Comparison of ENCODE assay signal across 9 cellular contexts in the genomic region with DNA sequence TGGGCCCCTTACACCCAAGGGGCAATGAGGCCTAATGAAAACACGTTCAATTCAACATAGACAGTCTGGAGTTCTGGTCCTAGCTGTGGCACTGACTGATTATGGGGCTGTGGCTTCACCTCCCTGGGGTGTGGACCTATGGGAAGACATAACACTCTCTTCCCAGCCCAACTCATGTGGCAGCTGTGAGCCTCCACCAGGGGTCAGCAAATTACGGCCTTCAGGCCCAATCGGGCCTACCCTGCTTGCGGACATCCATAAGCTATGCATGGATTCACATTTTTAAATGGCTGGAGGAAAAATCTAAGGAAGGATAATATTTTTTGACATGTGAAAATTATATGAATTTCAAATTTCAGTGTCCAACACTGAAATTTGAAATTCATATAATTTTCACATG.
A peak's percentile ranks its signal among the peaks of the same experiment; 100 is the strongest.
DNase-seq lines count a peak whose midpoint lies in the region; ATAC-seq and TF ChIP-seq lines count a peak whose summit lies in the region.
"Had no signal": no experiment of that assay in that cellular context is flagged by ENCODE, and none has a peak within 500 bp of the region (broad histone marks: within the 10 kb centered on the region; RNA-seq: fewer than 3 reads in every experiment).

No MANE protein-coding gene starts in this region.

- peak; percentile 49 for ATAC-seq in activated CD4-positive, alpha-beta T cell treated with anti-CD3 and anti-CD28 coated beads for 36 hours
- no peak for ATAC-seq in HG03280 (IDR thresholded peaks at IDR 0.05; ENCODE audit: unreplicated experiment)
- no peak for ATAC-seq in HG02938 (IDR thresholded peaks at IDR 0.05; ENCODE audit: unreplicated experiment)

- peak; percentile 69 for TF ChIP-seq RAD21 in Ishikawa (IDR thresholded peaks at IDR 0.05; ENCODE audit: low read depth)

- intact Hi-C loops in activated CD4-positive, alpha-beta T cell treated with anti-CD3 and anti-CD28 coated beads for 36 hours (cut with DNase I, micrococcal nuclease) = loop anchor here (1.0 to 5.0 kb wide), 2 partner anchors 102 to 103 kb away; partner anchors contain the start of gene LOXHD1 (in 1 of the 2)

- H3K27ac Mint-ChIP-seq in activated CD4-positive, alpha-beta T cell treated with anti-CD3 and anti-CD28 coated beads for 36 hours = no peak overlapping the region

- DNase-seq in activated CD4-positive, alpha-beta T cell treated with anti-CD3 and anti-CD28 coated beads for 36 hours = peak; percentile 30
- DNase-seq in activated CD4-positive, alpha-beta T cell treated with anti-CD3 and anti-CD28 coated beads, Interleukin-2, amount 50 U/mL, for 1 hour = no peak
- DNase-seq in caudate nucleus (lab: John Stamatoyannopoulos, UW) (peak in 39 of 61 donors; percentile 10 to 59 (median 31)), midbrain (lab: John Stamatoyannopoulos, UW) (peak; percentile 64), D341Med (ENCODE audit: low spot score) (no peak)

- H3K4me3 Mint-ChIP-seq in activated CD4-positive, alpha-beta T cell treated with anti-CD3 and anti-CD28 coated beads for 36 hours = no peak overlapping the region

- peak overlapping the region; percentile 92 for H3K27ac ChIP-seq in caudate nucleus (ENCODE audit: low read depth, low read length)
- H3K27ac ChIP-seq: skin epidermis had no signal

- H3K36me3 Mint-ChIP-seq in activated CD4-positive, alpha-beta T cell treated with anti-CD3 and anti-CD28 coated beads for 36 hours (ENCODE audit: low read depth) = no peaks in the 10 kb centered on the region

- POLR2A ChIA-PET in activated CD4-positive, alpha-beta T cell treated with anti-CD3 and anti-CD28 coated beads for 36 hours (lab: Charles Lee) = no interaction called here

- H3K4me1 Mint-ChIP-seq in activated CD4-positive, alpha-beta T cell treated with anti-CD3 and anti-CD28 coated beads for 36 hours = no peaks in the 10 kb centered on the region

- no peak for TF ChIP-seq EP300 in Ishikawa (IDR thresholded peaks at IDR 0.05; ENCODE audit: borderline replicate concordance)

- no peaks in the 10 kb centered on the region for H3K27me3 Mint-ChIP-seq in activated CD4-positive, alpha-beta T cell treated with anti-CD3 and anti-CD28 coated beads for 36 hours

- CTCF ChIA-PET in activated CD4-positive, alpha-beta T cell treated with anti-CD3 and anti-CD28 coated beads for 36 hours (lab: Charles Lee) = interaction anchor here (1.1 to 2.5 kb wide), 2 partner anchors 103 to 106 kb away, joined by 3 to 15 read pairs; no protein-coding TSS in a partner anchor

- no peaks in the 10 kb centered on the region for H3K9me3 Mint-ChIP-seq in activated CD4-positive, alpha-beta T cell treated with anti-CD3 and anti-CD28 coated beads for 36 hours (ENCODE audit: low read depth)

TF ChIP-seq in Ishikawa, 13 proteins besides CTCF, POLR2A, EP300 and RAD21:
- no peak for TF ChIP-seq REST (IDR thresholded peaks at IDR 0.05; ENCODE audit: low read depth)
- TF ChIP-seq YY1 (IDR thresholded peaks at IDR 0.05; ENCODE audit: low read depth) = no peak
- no peak for TF ChIP-seq TEAD4 (IDR thresholded peaks at IDR 0.05)
- TF ChIP-seq TCF12 (IDR thresholded peaks at IDR 0.05; ENCODE audit: low read depth) = no peak
- TF ChIP-seq FOXM1 (IDR thresholded peaks at IDR 0.05; ENCODE audit: borderline replicate concordance, low read depth) = no peak
- TF ChIP-seq, protein P1, sequence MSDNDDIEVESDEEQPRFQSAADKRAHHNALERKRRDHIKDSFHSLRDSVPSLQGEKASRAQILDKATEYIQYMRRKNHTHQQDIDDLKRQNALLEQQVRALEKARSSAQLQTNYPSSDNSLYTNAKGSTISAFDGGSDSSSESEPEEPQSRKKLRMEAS (IDR thresholded peaks at IDR 0.05) = no peak
- no peak for TF ChIP-seq CREB1 (IDR thresholded peaks at IDR 0.05; ENCODE audit: low read depth)
- TF ChIP-seq EGR1 (IDR thresholded peaks at IDR 0.05) = no peak
- TF ChIP-seq, protein P2, sequence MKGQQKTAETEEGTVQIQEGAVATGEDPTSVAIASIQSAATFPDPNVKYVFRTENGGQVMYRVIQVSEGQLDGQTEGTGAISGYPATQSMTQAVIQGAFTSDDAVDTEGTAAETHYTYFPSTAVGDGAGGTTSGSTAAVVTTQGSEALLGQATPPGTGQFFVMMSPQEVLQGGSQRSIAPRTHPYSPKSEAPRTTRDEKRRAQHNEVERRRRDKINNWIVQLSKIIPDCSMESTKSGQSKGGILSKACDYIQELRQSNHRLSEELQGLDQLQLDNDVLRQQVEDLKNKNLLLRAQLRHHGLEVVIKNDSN (IDR thresholded peaks at IDR 0.05) = no peak
- TF ChIP-seq NFIC (IDR thresholded peaks at IDR 0.05) = no peak
- no peak for TF ChIP-seq TAF1 (IDR thresholded peaks at IDR 0.05; ENCODE audit: low read depth)
- no peak for TF ChIP-seq CEBPB (IDR thresholded peaks at IDR 0.05)
- TF ChIP-seq ZBTB7A (IDR thresholded peaks at IDR 0.05; ENCODE audit: low read depth) = no peak

Comparison
In these comparisons a context has a peak if more than half of its experiments do, and no peak if none do; other contexts are left out.
1. DNase-seq: peak in activated CD4-positive, alpha-beta T cell treated with anti-CD3 and anti-CD28 coated beads for 36 hours (single experiment), caudate nucleus (39 of 61) and midbrain (single experiment); none in activated CD4-positive, alpha-beta T cell treated with anti-CD3 and anti-CD28 coated beads, Interleukin-2, amount 50 U/mL, for 1 hour (single experiment) and D341Med (single experiment).